8 cellular contexts compared by ENCODE assay signal in the genomic region with DNA sequence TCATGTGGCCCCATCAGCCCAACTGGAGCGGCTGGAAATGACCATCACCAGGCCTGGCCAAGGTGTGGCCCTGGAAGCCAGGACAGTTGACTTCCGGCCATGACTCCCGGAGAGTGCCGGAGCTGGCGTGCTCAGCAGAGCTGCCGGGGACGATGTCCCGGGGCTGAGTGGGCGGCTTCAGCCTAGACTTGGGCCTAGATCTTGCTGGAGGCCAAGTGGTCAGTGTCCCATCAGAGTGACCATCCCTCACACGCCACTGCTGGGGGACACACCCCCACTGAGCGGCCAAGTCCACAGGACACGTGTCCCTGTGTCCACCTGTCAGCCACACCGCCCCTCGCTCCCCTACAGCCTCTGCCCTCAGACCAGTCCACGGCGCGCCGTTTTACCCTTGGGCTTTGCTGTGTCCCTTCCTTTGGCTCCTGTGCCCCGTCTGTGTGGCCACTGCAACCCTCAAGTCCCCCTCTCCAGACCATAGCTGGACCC. TPM values are rescaled to one million over a fixed set of nuclear protein-coding genes. Genes with fewer than 3 reads are reported as not detected.
DNase-seq lines count a peak whose midpoint lies in the region; ATAC-seq, FAIRE-seq and TF ChIP-seq lines count a peak whose summit lies in the region.

No MANE protein-coding gene starts in this region.

- peak overlapping the region; percentile 84 for H3K4me2 ChIP-seq in astrocyte (ENCODE audit: low read length)
- no peak overlapping the region for H3K4me2 ChIP-seq in mesendoderm (ENCODE audit: low read length)

- H3K18ac ChIP-seq in mesendoderm (ENCODE audit: low read length) = no peak overlapping the region

- H3K36me3 Mint-ChIP-seq in astrocyte (ENCODE audit: low read depth, unreplicated experiment) = peaks cover 2% of the 10 kb centered on the region
- H3K36me3 Mint-ChIP-seq in stimulated activated effector memory CD8-positive, alpha-beta T cell treated with anti-CD3 and anti-CD28 coated beads, Interleukin-12 subunit alpha, Interleukin-12 subunit beta, amount 100 ng/mL, for 72 hours = peaks cover 31% of the 10 kb centered on the region

- H3K4me1 ChIP-seq in HUES48 (ENCODE audit: control insufficient read depth, insufficient read depth, low read length) (peaks cover 10% of the 10 kb centered on the region), astrocyte (ENCODE audit: insufficient read depth, low read length) (peaks cover 29% of the 10 kb centered on the region), mesendoderm (ENCODE audit: control insufficient read depth, low read depth, low read length) (no peaks in the 10 kb centered on the region)

- H3K4me1 Mint-ChIP-seq in astrocyte (ENCODE audit: low read depth, unreplicated experiment) = peaks cover 3% of the 10 kb centered on the region
- peaks cover 21% of the 10 kb centered on the region for H3K4me1 Mint-ChIP-seq in stimulated activated effector memory CD8-positive, alpha-beta T cell treated with anti-CD3 and anti-CD28 coated beads, Interleukin-12 subunit alpha, Interleukin-12 subunit beta, amount 100 ng/mL, for 72 hours

- H3K23ac ChIP-seq in mesendoderm (ENCODE audit: low read length) = no peak overlapping the region

- H2BK5ac ChIP-seq in mesendoderm (ENCODE audit: low read length) = no peak overlapping the region

- no peak overlapping the region for H3K27ac Mint-ChIP-seq in astrocyte (ENCODE audit: unreplicated experiment)
- peak overlapping the region; percentile 58 for H3K27ac Mint-ChIP-seq in stimulated activated effector memory CD8-positive, alpha-beta T cell treated with anti-CD3 and anti-CD28 coated beads, Interleukin-12 subunit alpha, Interleukin-12 subunit beta, amount 100 ng/mL, for 72 hours

- no peak for DNase-seq in astrocyte (ENCODE audit: low read depth)
- no peak for DNase-seq in stimulated activated effector memory CD8-positive, alpha-beta T cell treated with anti-CD3 and anti-CD28 coated beads, Interleukin-12 subunit alpha, Interleukin-12 subunit beta, amount 100 ng/mL, for 72 hours (ENCODE audit: low spot score in 2 of 2)
- no peak for DNase-seq in mesendoderm
- no peak for DNase-seq in H4 (ENCODE audit: low spot score)
- DNase-seq in NCI-H1417 treated with DMSO at 0.1 percent for 48 hours (lab: John Stamatoyannopoulos, UW) = no peak
- DNase-seq in stimulated activated CD4-positive, alpha-beta T cell treated with anti-CD3 and anti-CD28 coated beads, Interleukin-4, amount 100 ng/mL, for 24 hours = no peak

- no CpG with 5 or more reads among the region's 19 CpGs for WGBS in mesendoderm (ENCODE audit: extremely low coverage, insufficient coverage, low lambda C conversion rate)

- H3K56ac ChIP-seq in mesendoderm (ENCODE audit: low read length) = no peak overlapping the region

- peak overlapping the region; percentile 50 for H3K4me3 Mint-ChIP-seq in astrocyte (ENCODE audit: unreplicated experiment)
- peak overlapping the region; percentile 75 for H3K4me3 Mint-ChIP-seq in stimulated activated effector memory CD8-positive, alpha-beta T cell treated with anti-CD3 and anti-CD28 coated beads, Interleukin-12 subunit alpha, Interleukin-12 subunit beta, amount 100 ng/mL, for 72 hours

- H3K9ac ChIP-seq in HUES48 (ENCODE audit: low read depth, low read length) (no peak overlapping the region), astrocyte (ENCODE audit: low read length) (peak overlapping the region; percentile 76), mesendoderm (ENCODE audit: low read length) (no peak overlapping the region)

- H3K4ac ChIP-seq in mesendoderm (ENCODE audit: low read depth, low read length) = no peak overlapping the region

- peaks cover 15% of the 10 kb centered on the region for H4K20me1 ChIP-seq in astrocyte (ENCODE audit: insufficient read depth, low read length)

- no peak overlapping the region for H2BK120ac ChIP-seq in mesendoderm (ENCODE audit: low read depth, low read length)

- H3K9me3 ChIP-seq in HUES48 (ENCODE audit: control insufficient read depth, insufficient read depth, low read length) (no peaks in the 10 kb centered on the region), astrocyte (ENCODE audit: insufficient read depth, low read depth, low read length) (no peaks in the 10 kb centered on the region), iPS-18c (ENCODE audit: control insufficient read depth, insufficient read depth, low read length) (no peaks in the 10 kb centered on the region)

- FAIRE-seq in astrocyte (lab: Jason Lieb, UNC) = no peak

- no peak overlapping the region for H4K5ac ChIP-seq in mesendoderm (ENCODE audit: low read length)

- H3K79me2 ChIP-seq in astrocyte (ENCODE audit: insufficient read depth, low read length) (peaks cover 42% of the 10 kb centered on the region), mesendoderm (ENCODE audit: control insufficient read depth, insufficient read depth, low read length) (peaks cover 12% of the 10 kb centered on the region)

- H3K27ac ChIP-seq in HUES48 (ENCODE audit: low read depth, low read length) = peak overlapping the region; percentile 89
- peak overlapping the region; percentile 78 for H3K27ac ChIP-seq in astrocyte (ENCODE audit: low read depth, low read length)
- H3K27ac ChIP-seq in mesendoderm (ENCODE audit: low read depth, low read length) = no peak overlapping the region

- H3K4me3 ChIP-seq in HUES48 (ENCODE audit: low read depth, low read length) = no peak overlapping the region
- peak overlapping the region; percentile 49 for H3K4me3 ChIP-seq in astrocyte (ENCODE audit: insufficient read depth, low read depth, low read length)
- peak overlapping the region; percentile 20; the same call in 1 of the 2 replicates for H3K4me3 ChIP-seq in iPS-18c (ENCODE audit: insufficient read depth, low read depth, low read length)
- H3K4me3 ChIP-seq in mesendoderm (ENCODE audit: low read length) = no peak overlapping the region

- no peak for TF ChIP-seq CTCF in astrocyte (IDR thresholded peaks at IDR 0.05; ENCODE audit: insufficient read depth, low read depth, low read length)

- H4K8ac ChIP-seq in mesendoderm (ENCODE audit: low read depth, low read length) = no peak overlapping the region

- ATAC-seq in stimulated activated effector memory CD8-positive, alpha-beta T cell treated with anti-CD3 and anti-CD28 coated beads, Interleukin-12 subunit alpha, Interleukin-12 subunit beta, amount 100 ng/mL, for 72 hours = no peak

- H3K27me3 ChIP-seq in HUES48 (ENCODE audit: control insufficient read depth, insufficient read depth, low read length) (no peaks in the 10 kb centered on the region), astrocyte (ENCODE audit: insufficient read depth, low read length) (no peaks in the 10 kb centered on the region), mesendoderm (ENCODE audit: insufficient read depth, low read length, poor library complexity) (no peaks in the 10 kb centered on the region)

- H2BK15ac ChIP-seq in mesendoderm (replicated peaks; ENCODE audit: low read depth) = no peak overlapping the region

- no peaks in the 10 kb centered on the region for H3K9me3 Mint-ChIP-seq in astrocyte (ENCODE audit: unreplicated experiment)
- H3K9me3 Mint-ChIP-seq in stimulated activated effector memory CD8-positive, alpha-beta T cell treated with anti-CD3 and anti-CD28 coated beads, Interleukin-12 subunit alpha, Interleukin-12 subunit beta, amount 100 ng/mL, for 72 hours = no peaks in the 10 kb centered on the region

- H3K27me3 Mint-ChIP-seq in astrocyte (ENCODE audit: low read depth, unreplicated experiment) = no peaks in the 10 kb centered on the region

- H2AFZ ChIP-seq in astrocyte (ENCODE audit: low read depth, low read length) = no peak overlapping the region

- H2AK5ac ChIP-seq in mesendoderm (ENCODE audit: low read length) = no peak overlapping the region

- H3K79me1 ChIP-seq in mesendoderm (ENCODE audit: low read length) = peaks cover 7% of the 10 kb centered on the region

- H3K36me3 ChIP-seq in HUES48 (ENCODE audit: control insufficient read depth, insufficient read depth, low read length) = peaks cover 16% of the 10 kb centered on the region
- no peaks in the 10 kb centered on the region for H3K36me3 ChIP-seq in astrocyte (ENCODE audit: insufficient read depth, low read length)
- H3K36me3 ChIP-seq in mesendoderm (ENCODE audit: control insufficient read depth, insufficient read depth, low read length) = no peaks in the 10 kb centered on the region

RNA-seq across cellular contexts. Expression of a gene that starts 4.0 kb away (rescaled TPM):
- total RNA-seq in astrocyte = 114 and 124 TPM in 2 replicates
- polyA plus RNA-seq in mesendoderm (2013, experiment 1 of 2) = 85.8 TPM
- polyA plus RNA-seq in mesendoderm (2013, experiment 2 of 2) = 84.4 TPM
- total RNA-seq in H4 (2014; rRNA removed; shearing (Covaris generic)) = 24.5 and 28.5 TPM in 2 replicates

RNA-seq across cellular contexts. Expression of a gene that starts 37.6 kb away (rescaled TPM):
- total RNA-seq in astrocyte = 63.4 and 66.2 TPM in 2 replicates
- 48.1 TPM for polyA plus RNA-seq in mesendoderm (2013, experiment 1 of 2)
- polyA plus RNA-seq in mesendoderm (2013, experiment 2 of 2) = 51.1 TPM
- 3.3 and 172 TPM in 2 replicates for total RNA-seq in H4 (2014; rRNA removed; shearing (Covaris generic))

Comparison
In these comparisons a context has a peak if more than half of its experiments do, and no peak if none do; other contexts are left out.
1. H3K4me3 ChIP-seq: peak in astrocyte (single experiment) and iPS-18c (single experiment); none in HUES48 (single experiment) and mesendoderm (single experiment).